16 cellular contexts compared by ENCODE assay signal in genomic region chr19:16394681-16395375, GRCh38.
DNase-seq lines count a peak whose midpoint lies in the region; ATAC-seq lines count a peak whose summit lies in the region.
"Had no signal": no experiment of that assay in that cellular context is flagged by ENCODE, and none has a peak within 500 bp of the region (broad histone marks: within the 10 kb centered on the region; RNA-seq: fewer than 3 reads in every experiment).

No MANE protein-coding gene starts in this region.

- DNase-seq in EH (ENCODE audit: low read depth) = peak; percentile 8
- DNase-seq in glomerular visceral epithelial cell (ENCODE audit: extremely low spot score) = peak; percentile 9
- no peak for DNase-seq in activated CD4-positive, alpha-beta T cell treated with anti-CD3 and anti-CD28 coated beads for 48 hours
- DNase-seq in midbrain (lab: John Stamatoyannopoulos, UW) = no peak
- DNase-seq: activated CD4-positive, alpha-beta T cell treated with anti-CD3 and anti-CD28 coated beads, Interleukin-2, amount 50 U/mL, for 1 hour; activated naive CD4-positive, alpha-beta T cell treated with anti-CD3 and anti-CD28 coated beads for 36 hours; dermis blood vessel endothelial cell; DMS53; NCI-H1105; NCI-H526 treated with DMSO at 0.1 percent for 48 hours; SK-N-SH; stimulated activated CD4-positive, alpha-beta T cell treated with anti-CD3 and anti-CD28 coated beads, Interleukin-2, amount 100 ng/mL, for 48 hours had no signal

- ATAC-seq in activated T-helper 17 cell treated with anti-CD3 and anti-CD28 coated beads, Interleukin-2, amount 50 U/mL, for 72 hours (replicated peaks) = no peak
- no peak for ATAC-seq in stimulated activated memory B cell treated with anti-CD40 and anti-IgM and Interleukin-4, amounts not matched to agents 10 μg/mL and 1 μg/mL and 100 μg/mL, for 72 hours
- no peak for ATAC-seq in HG03095 (IDR thresholded peaks at IDR 0.05; ENCODE audit: unreplicated experiment)
- ATAC-seq: body of pancreas had no signal

- H3K4me3 Mint-ChIP-seq in activated T-helper 17 cell treated with anti-CD3 and anti-CD28 coated beads, Interleukin-2, amount 50 U/mL, for 72 hours = no peak overlapping the region
- no peak overlapping the region for H3K4me3 Mint-ChIP-seq in stimulated activated memory B cell treated with anti-CD40 and anti-IgM and Interleukin-4, amounts not matched to agents 10 μg/mL and 1 μg/mL and 100 μg/mL, for 72 hours
- H3K4me3 Mint-ChIP-seq: activated naive CD4-positive, alpha-beta T cell treated with anti-CD3 and anti-CD28 coated beads for 36 hours had no signal

- no peaks in the 10 kb centered on the region for H3K9me3 Mint-ChIP-seq in activated T-helper 17 cell treated with anti-CD3 and anti-CD28 coated beads, Interleukin-2, amount 50 U/mL, for 72 hours
- peaks cover 6% of the 10 kb centered on the region for H3K9me3 Mint-ChIP-seq in stimulated activated memory B cell treated with anti-CD40 and anti-IgM and Interleukin-4, amounts not matched to agents 10 μg/mL and 1 μg/mL and 100 μg/mL, for 72 hours

- peaks cover 47% of the 10 kb centered on the region for H3K36me3 Mint-ChIP-seq in activated T-helper 17 cell treated with anti-CD3 and anti-CD28 coated beads, Interleukin-2, amount 50 U/mL, for 72 hours (ENCODE audit: low read depth)
- peaks cover 54% of the 10 kb centered on the region for H3K36me3 Mint-ChIP-seq in stimulated activated memory B cell treated with anti-CD40 and anti-IgM and Interleukin-4, amounts not matched to agents 10 μg/mL and 1 μg/mL and 100 μg/mL, for 72 hours

- H3K27ac Mint-ChIP-seq in activated T-helper 17 cell treated with anti-CD3 and anti-CD28 coated beads, Interleukin-2, amount 50 U/mL, for 72 hours = peak overlapping the region; percentile 50
- H3K27ac Mint-ChIP-seq in stimulated activated memory B cell treated with anti-CD40 and anti-IgM and Interleukin-4, amounts not matched to agents 10 μg/mL and 1 μg/mL and 100 μg/mL, for 72 hours = peak overlapping the region; percentile 64
- H3K27ac Mint-ChIP-seq: activated naive CD4-positive, alpha-beta T cell treated with anti-CD3 and anti-CD28 coated beads for 36 hours had no signal

- H3K4me1 Mint-ChIP-seq in activated T-helper 17 cell treated with anti-CD3 and anti-CD28 coated beads, Interleukin-2, amount 50 U/mL, for 72 hours = no peaks in the 10 kb centered on the region
- H3K4me1 Mint-ChIP-seq in stimulated activated memory B cell treated with anti-CD40 and anti-IgM and Interleukin-4, amounts not matched to agents 10 μg/mL and 1 μg/mL and 100 μg/mL, for 72 hours = peaks cover 33% of the 10 kb centered on the region

- H3K27me3 Mint-ChIP-seq in activated T-helper 17 cell treated with anti-CD3 and anti-CD28 coated beads, Interleukin-2, amount 50 U/mL, for 72 hours = no peaks in the 10 kb centered on the region
- H3K27me3 Mint-ChIP-seq in stimulated activated memory B cell treated with anti-CD40 and anti-IgM and Interleukin-4, amounts not matched to agents 10 μg/mL and 1 μg/mL and 100 μg/mL, for 72 hours = no peaks in the 10 kb centered on the region

Comparison
In these comparisons a context has a peak if more than half of its experiments do, and no peak if none do; other contexts are left out.
1. DNase-seq: peak in EH (single experiment) and glomerular visceral epithelial cell (single experiment); none in activated CD4-positive, alpha-beta T cell treated with anti-CD3 and anti-CD28 coated beads for 48 hours (single experiment) and midbrain (single experiment).